1 cellular context compared by ENCODE assay signal in genomic region chr15:34976073-34976472, GRCh38.
TF ChIP-seq lines count a peak whose summit lies in the region.

No MANE protein-coding gene starts in this region.

TF ChIP-seq in GM23338, 12 proteins besides CTCF, POLR2A, EP300 and RAD21 (continued from another document):
- TF ChIP-seq, protein P1, sequence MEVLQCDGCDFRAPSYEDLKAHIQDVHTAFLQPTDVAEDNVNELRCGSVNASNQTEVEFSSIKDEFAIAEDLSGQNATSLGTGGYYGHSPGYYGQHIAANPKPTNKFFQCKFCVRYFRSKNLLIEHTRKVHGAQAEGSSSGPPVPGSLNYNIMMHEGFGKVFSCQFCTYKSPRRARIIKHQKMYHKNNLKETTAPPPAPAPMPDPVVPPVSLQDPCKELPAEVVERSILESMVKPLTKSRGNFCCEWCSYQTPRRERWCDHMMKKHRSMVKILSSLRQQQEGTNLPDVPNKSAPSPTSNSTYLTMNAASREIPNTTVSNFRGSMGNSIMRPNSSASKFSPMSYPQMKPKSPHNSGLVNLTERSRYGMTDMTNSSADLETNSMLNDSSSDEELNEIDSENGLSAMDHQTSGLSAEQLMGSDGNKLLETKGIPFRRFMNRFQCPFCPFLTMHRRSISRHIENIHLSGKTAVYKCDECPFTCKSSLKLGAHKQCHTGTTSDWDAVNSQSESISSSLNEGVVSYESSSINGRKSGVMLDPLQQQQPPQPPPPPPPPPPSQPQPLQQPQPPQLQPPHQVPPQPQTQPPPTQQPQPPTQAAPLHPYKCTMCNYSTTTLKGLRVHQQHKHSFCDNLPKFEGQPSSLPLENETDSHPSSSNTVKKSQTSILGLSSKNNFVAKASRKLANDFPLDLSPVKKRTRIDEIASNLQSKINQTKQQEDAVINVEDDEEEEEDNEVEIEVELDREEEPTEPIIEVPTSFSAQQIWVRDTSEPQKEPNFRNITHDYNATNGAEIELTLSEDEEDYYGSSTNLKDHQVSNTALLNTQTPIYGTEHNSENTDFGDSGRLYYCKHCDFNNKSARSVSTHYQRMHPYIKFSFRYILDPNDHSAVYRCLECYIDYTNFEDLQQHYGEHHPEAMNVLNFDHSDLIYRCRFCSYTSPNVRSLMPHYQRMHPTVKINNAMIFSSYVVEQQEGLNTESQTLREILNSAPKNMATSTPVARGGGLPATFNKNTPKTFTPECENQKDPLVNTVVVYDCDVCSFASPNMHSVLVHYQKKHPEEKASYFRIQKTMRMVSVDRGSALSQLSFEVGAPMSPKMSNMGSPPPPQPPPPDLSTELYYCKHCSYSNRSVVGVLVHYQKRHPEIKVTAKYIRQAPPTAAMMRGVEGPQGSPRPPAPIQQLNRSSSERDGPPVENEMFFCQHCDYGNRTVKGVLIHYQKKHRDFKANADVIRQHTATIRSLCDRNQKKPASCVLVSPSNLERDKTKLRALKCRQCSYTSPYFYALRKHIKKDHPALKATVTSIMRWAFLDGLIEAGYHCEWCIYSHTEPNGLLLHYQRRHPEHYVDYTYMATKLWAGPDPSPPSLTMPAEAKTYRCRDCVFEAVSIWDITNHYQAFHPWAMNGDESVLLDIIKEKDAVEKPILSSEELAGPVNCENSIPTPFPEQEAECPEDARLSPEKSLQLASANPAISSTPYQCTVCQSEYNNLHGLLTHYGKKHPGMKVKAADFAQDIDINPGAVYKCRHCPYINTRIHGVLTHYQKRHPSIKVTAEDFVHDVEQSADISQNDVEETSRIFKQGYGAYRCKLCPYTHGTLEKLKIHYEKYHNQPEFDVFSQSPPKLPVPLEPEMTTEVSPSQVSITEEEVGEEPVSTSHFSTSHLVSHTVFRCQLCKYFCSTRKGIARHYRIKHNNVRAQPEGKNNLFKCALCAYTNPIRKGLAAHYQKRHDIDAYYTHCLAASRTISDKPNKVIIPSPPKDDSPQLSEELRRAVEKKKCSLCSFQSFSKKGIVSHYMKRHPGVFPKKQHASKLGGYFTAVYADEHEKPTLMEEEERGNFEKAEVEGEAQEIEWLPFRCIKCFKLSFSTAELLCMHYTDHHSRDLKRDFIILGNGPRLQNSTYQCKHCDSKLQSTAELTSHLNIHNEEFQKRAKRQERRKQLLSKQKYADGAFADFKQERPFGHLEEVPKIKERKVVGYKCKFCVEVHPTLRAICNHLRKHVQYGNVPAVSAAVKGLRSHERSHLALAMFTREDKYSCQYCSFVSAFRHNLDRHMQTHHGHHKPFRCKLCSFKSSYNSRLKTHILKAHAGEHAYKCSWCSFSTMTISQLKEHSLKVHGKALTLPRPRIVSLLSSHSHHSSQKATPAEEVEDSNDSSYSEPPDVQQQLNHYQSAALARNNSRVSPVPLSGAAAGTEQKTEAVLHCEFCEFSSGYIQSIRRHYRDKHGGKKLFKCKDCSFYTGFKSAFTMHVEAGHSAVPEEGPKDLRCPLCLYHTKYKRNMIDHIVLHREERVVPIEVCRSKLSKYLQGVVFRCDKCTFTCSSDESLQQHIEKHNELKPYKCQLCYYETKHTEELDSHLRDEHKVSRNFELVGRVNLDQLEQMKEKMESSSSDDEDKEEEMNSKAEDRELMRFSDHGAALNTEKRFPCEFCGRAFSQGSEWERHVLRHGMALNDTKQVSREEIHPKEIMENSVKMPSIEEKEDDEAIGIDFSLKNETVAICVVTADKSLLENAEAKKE (CRISPR knock-in tag; IDR thresholded peaks at IDR 0.05) = no peak
- no peak for TF ChIP-seq ZNF114 (CRISPR knock-in tag; IDR thresholded peaks at IDR 0.05)
- TF ChIP-seq ZNF331 (CRISPR knock-in tag; IDR thresholded peaks at IDR 0.05; ENCODE audit: low read depth) = no peak
